In the genomic region with DNA sequence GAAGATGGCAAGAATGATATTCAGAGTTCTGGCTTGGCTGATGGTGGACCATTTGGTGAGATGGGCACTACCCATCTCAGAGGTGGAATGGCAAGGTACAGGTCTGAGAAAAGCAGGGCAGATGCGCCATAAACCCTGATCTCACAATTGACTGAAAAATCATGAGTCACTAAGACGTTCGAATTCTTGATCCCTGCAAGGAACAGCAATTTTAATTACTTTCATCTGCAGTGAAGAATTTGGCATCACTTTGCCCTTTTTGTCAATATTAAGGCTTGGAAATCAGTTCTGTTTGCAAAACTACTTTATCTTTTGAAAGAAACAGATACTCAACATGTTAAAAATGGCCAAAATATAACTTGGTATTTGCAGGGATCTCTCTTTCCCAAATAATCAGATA, we compare ENCODE assay signal across 24 cellular contexts. TPM values are rescaled to one million over a fixed set of nuclear protein-coding genes. Genes with fewer than 3 reads are reported as not detected.
"Had no signal": no experiment of that assay in that cellular context is flagged by ENCODE, and none has a peak within 500 bp of the region (broad histone marks: within the 10 kb centered on the region; RNA-seq: fewer than 3 reads in every experiment).

No MANE protein-coding gene starts in this region.

- H3K4me1 Mint-ChIP-seq: naive thymus-derived CD8-positive, alpha-beta T cell; neural crest cell; stimulated activated effector memory CD8-positive, alpha-beta T cell treated with anti-CD3 and anti-CD28 coated beads, Interleukin-12 subunit alpha, Interleukin-12 subunit beta, amount 100 ng/mL, for 72 hours had no signal

- DNase-seq: left ventricle myocardium inferior; naive thymus-derived CD8-positive, alpha-beta T cell; nucleus accumbens; pancreas; posterior cingulate gyrus; retina; right cardiac atrium; stimulated activated CD4-positive, alpha-beta T cell treated with anti-CD3 and anti-CD28 coated beads, Interleukin-12 subunit alpha, Interleukin-12 subunit beta, amount 100 ng/mL, for 4 hours; stimulated activated CD4-positive, alpha-beta T cell treated with anti-CD3 and anti-CD28 coated beads, Interleukin-15, amount 100 ng/mL, for 24 hours; stimulated activated CD4-positive, alpha-beta T cell treated with anti-CD3 and anti-CD28 coated beads, Interleukin-4, amount 100 ng/mL, for 24 hours; stimulated activated naive CD4-positive, alpha-beta T cell; tibial artery; upper lobe of right lung had no signal

- H3K27ac Mint-ChIP-seq: naive thymus-derived CD8-positive, alpha-beta T cell; nephron; stimulated activated effector memory CD8-positive, alpha-beta T cell treated with anti-CD3 and anti-CD28 coated beads, Interleukin-12 subunit alpha, Interleukin-12 subunit beta, amount 100 ng/mL, for 72 hours; stimulated activated naive CD8-positive, alpha-beta T cell treated with anti-CD3 and anti-CD28 coated beads, Interleukin-15, Interleukin-2, amounts not matched to agents 100 ng/mL and 50 ng/mL, for 24 hours had no signal

- H3K4me3 Mint-ChIP-seq: naive thymus-derived CD8-positive, alpha-beta T cell; nephron; neural crest cell; stimulated activated effector memory CD8-positive, alpha-beta T cell treated with anti-CD3 and anti-CD28 coated beads, Interleukin-12 subunit alpha, Interleukin-12 subunit beta, amount 100 ng/mL, for 72 hours; stimulated activated naive CD8-positive, alpha-beta T cell treated with anti-CD3 and anti-CD28 coated beads, Interleukin-15, Interleukin-2, amounts not matched to agents 100 ng/mL and 50 ng/mL, for 24 hours had no signal

- H3K36me3 Mint-ChIP-seq: naive thymus-derived CD8-positive, alpha-beta T cell; stimulated activated effector memory CD8-positive, alpha-beta T cell treated with anti-CD3 and anti-CD28 coated beads, Interleukin-12 subunit alpha, Interleukin-12 subunit beta, amount 100 ng/mL, for 72 hours had no signal

- H3K4me3 ChIP-seq: hepatocyte, left ventricle myocardium inferior, lung, pancreas, prostate gland, skin epidermis, suprapubic skin, thoracic aorta, tibial artery, upper lobe of right lung had no signal

- H3K9me3 Mint-ChIP-seq: naive thymus-derived CD8-positive, alpha-beta T cell; nephron; neural crest cell; stimulated activated effector memory CD8-positive, alpha-beta T cell treated with anti-CD3 and anti-CD28 coated beads, Interleukin-12 subunit alpha, Interleukin-12 subunit beta, amount 100 ng/mL, for 72 hours; stimulated activated naive CD8-positive, alpha-beta T cell treated with anti-CD3 and anti-CD28 coated beads, Interleukin-15, Interleukin-2, amounts not matched to agents 100 ng/mL and 50 ng/mL, for 24 hours had no signal

RNA-seq across cellular contexts. Expression of a gene that starts 38.1 kb away (rescaled TPM):
- total RNA-seq: kidney epithelial cell; naive thymus-derived CD8-positive, alpha-beta T cell had no signal
